In genomic region chr3:12255393-12255792, GRCh38 we compare ENCODE assay signal across 26 cellular contexts.
"Had no signal": no experiment of that assay in that cellular context is flagged by ENCODE, and none has a peak within 500 bp of the region (broad histone marks: within the 10 kb centered on the region; RNA-seq: fewer than 3 reads in every experiment).

No MANE protein-coding gene starts in this region.

- H3K27me3 ChIP-seq: brain microvascular endothelial cell, SJSA1 had no signal

- ATAC-seq: activated CD8-positive, alpha-beta T cell treated with anti-CD3 and anti-CD28 coated beads for 36 hours; activated T-cell treated with anti-CD3 and anti-CD28 coated beads, Interleukin-2, amount 50 U/mL, for 72 hours; activated T-helper 17 cell treated with anti-CD3 and anti-CD28 coated beads, Interleukin-2, amount 50 U/mL, for 72 hours; Panc1 had no signal

- H3K4me1 ChIP-seq: SJSA1 had no signal

- H3K27ac ChIP-seq: brain microvascular endothelial cell, SJSA1 had no signal

- H3K9ac ChIP-seq: SK-N-SH had no signal

- FAIRE-seq: TTC549 had no signal

- DNase-seq: activated CD4-positive, alpha-beta T cell treated with anti-CD3 and anti-CD28 coated beads, Interleukin-2, amount 10 ng/mL, durations not matched to agents 24 days and 14 days; activated CD4-positive, alpha-beta T cell treated with anti-CD3 and anti-CD28 coated beads, Interleukin-2, amount 50 U/mL, for 4 hours; activated CD8-positive, alpha-beta T cell treated with anti-CD3 and anti-CD28 coated beads for 36 hours; activated effector memory CD4-positive, alpha-beta T cell treated with anti-CD3 and anti-CD28 coated beads, Interleukin-2, amount 50 U/mL, for 16 hours; activated naive CD4-positive, alpha-beta T cell; activated naive CD4-positive, alpha-beta T cell treated with anti-CD3 and anti-CD28 coated beads, Interleukin-2, amount 50 U/mL, for 16 hours; activated naive CD8-positive, alpha-beta T cell treated with anti-CD3 and anti-CD28 coated beads for 36 hours; activated T-cell treated with anti-CD3 and anti-CD28 coated beads, Interleukin-2, amount 50 U/mL, for 1 hour; activated T-cell treated with anti-CD3 and anti-CD28 coated beads, Interleukin-2, amount 50 U/mL, for 72 hours; amniotic stem cell; aorta; brain microvascular endothelial cell; central memory CD4-positive, alpha-beta T cell; Karpas-422; NCI-H1105; NCI-H1417 treated with DMSO at 0.1 percent for 48 hours; NCI-H187 treated with DMSO at 0.1 percent for 48 hours; NCI-H2081; NCI-H345; NCI-H524 treated with DMSO at 0.1 percent for 48 hours; SHP77 treated with DMSO at 0.1 percent for 48 hours; SK-N-SH had no signal

- H3K36me3 ChIP-seq: brain microvascular endothelial cell, SJSA1 had no signal

- H3K4me3 ChIP-seq: SJSA1 had no signal

- H3K9me3 ChIP-seq: SJSA1, SK-N-SH had no signal

- H3K9me2 ChIP-seq: SK-N-SH had no signal

- H3K4me2 ChIP-seq: SK-N-SH had no signal
